ENCODE assay signal across 8 cellular contexts in genomic region chr17:21286771-21287702, GRCh38. TPM values are rescaled to one million over a fixed set of nuclear protein-coding genes. Genes with fewer than 3 reads are reported as not detected.
DNase-seq lines count a peak whose midpoint lies in the region; ATAC-seq and TF ChIP-seq lines count a peak whose summit lies in the region.

No MANE protein-coding gene starts in this region.

- no peak for TF ChIP-seq CTCF in MCF 10A (IDR thresholded peaks at IDR 0.05; ENCODE audit: unreplicated experiment)

- peaks cover 83% of the 10 kb centered on the region for H4K20me1 ChIP-seq in BLaER1

- peak overlapping the region; percentile 100 for H3K4me2 ChIP-seq in BLaER1

- no peak for ATAC-seq in aorta (ENCODE audit: low FRiP score)
- no peak for ATAC-seq in HG03135 (IDR thresholded peaks at IDR 0.05; ENCODE audit: unreplicated experiment)

- POLR2A ChIA-PET in MCF 10A (lab: Yijun Ruan, JAX), result interaction anchor here (0.6 to 4.1 kb wide), 22 partner anchors 7 to 1638 kb away, joined by 3 to 47 read pairs (median 5); partner anchors contain the start of genes ALDH3A2, DHRS7B, NATD1 and TMEM11

- intact Hi-C loops in MCF 10A (cut with micrococcal nuclease), result loop anchor here (2.0 to 5.0 kb wide), 2 partner anchors 75 to 244 kb away; partner anchors contain the start of genes TMEM11 and USP22
- intact Hi-C loops in aorta (cut with DNase I), result loop anchor here in 1 of 2 donors (2.0 to 5.0 kb wide), 2 partner anchors 35 to 244 kb away; partner anchors contain the start of gene USP22

- peak overlapping the region; percentile 86 for H3K4me3 Mint-ChIP-seq in MCF 10A (ENCODE audit: unreplicated experiment)

- peak overlapping the region; percentile 97 for H3K27ac ChIP-seq in BLaER1
- H3K27ac ChIP-seq in muscle layer of duodenum (ENCODE audit: low read length), result peak overlapping the region; percentile 99
- H3K27ac ChIP-seq in aorta (ENCODE audit: low read depth in 1 of 2, low read length in 2 of 2), result peak overlapping the region; percentile 34 to 78

- H3K27me3 Mint-ChIP-seq in MCF 10A (ENCODE audit: insufficient read depth, unreplicated experiment), result no peaks in the 10 kb centered on the region

- H3K4me1 ChIP-seq in BLaER1 (peaks cover 73% of the 10 kb centered on the region), muscle layer of duodenum (ENCODE audit: control insufficient read depth in 1 of 2, insufficient read depth in 2 of 2, low read length in 2 of 2) (peaks cover 27 to 43% of the 10 kb centered on the region in 2 donors), aorta (ENCODE audit: control insufficient read depth in 1 of 2, insufficient read depth in 2 of 2, low read length in 2 of 2) (peaks cover 3 to 8% of the 10 kb centered on the region in 2 donors)

- peaks cover 12% of the 10 kb centered on the region for H3K36me3 ChIP-seq in BLaER1
- peaks cover 4 to 8% of the 10 kb centered on the region in 2 donors for H3K36me3 ChIP-seq in muscle layer of duodenum (ENCODE audit: control insufficient read depth in 1 of 2, insufficient read depth in 2 of 2, low read length in 2 of 2)
- no peaks in the 10 kb centered on the region for H3K36me3 ChIP-seq in aorta (ENCODE audit: control insufficient read depth in 1 of 2, insufficient read depth in 2 of 2, low read length in 1 of 2)

- H3K9ac ChIP-seq in BLaER1, result peak overlapping the region; percentile 88

- H3K4me3 ChIP-seq in BLaER1 (peak overlapping the region; percentile 95), muscle layer of duodenum (ENCODE audit: low read depth in 1 of 2, low read length in 2 of 2) (peak overlapping the region; percentile 96 to 98), aorta (ENCODE audit: low read length in 2 of 2) (peak overlapping the region; percentile 2 to 16)

- H3K36me3 Mint-ChIP-seq in MCF 10A (ENCODE audit: insufficient read depth, unreplicated experiment), result peaks cover 5% of the 10 kb centered on the region

- peaks cover 32% of the 10 kb centered on the region for H3K4me1 Mint-ChIP-seq in MCF 10A (ENCODE audit: insufficient read depth, unreplicated experiment)

- H3K27me3 ChIP-seq in BLaER1 (peaks cover 18% of the 10 kb centered on the region), muscle layer of duodenum (ENCODE audit: low read depth, low read length) (no peaks in the 10 kb centered on the region), aorta (ENCODE audit: control insufficient read depth in 1 of 2, insufficient read depth in 2 of 2, low read length in 1 of 2) (no peaks in the 10 kb centered on the region)

- no peaks in the 10 kb centered on the region for H3K9me3 ChIP-seq in BLaER1
- H3K9me3 ChIP-seq in muscle layer of duodenum (ENCODE audit: control insufficient read depth in 1 of 2, low read length in 2 of 2), result no peaks in the 10 kb centered on the region
- H3K9me3 ChIP-seq in aorta (ENCODE audit: control insufficient read depth, low read length), result no peaks in the 10 kb centered on the region

- BruUV-seq in MCF 10A (replicated peaks; lab: Mats Ljungman, UMichigan), result no TSS peak

- WGBS in aorta, 2 donors, result 42 to 47% methylated on average over 9 of the region's 9 CpGs

- DNase-seq in M059J (ENCODE audit: low read depth), result peak; percentile 41
- peak; percentile 72 for DNase-seq in MCF 10A (ENCODE audit: unreplicated experiment)
- DNase-seq in aorta, result no peak
- no peak for DNase-seq in middle frontal gyrus (ENCODE audit: extremely low spot score, low spot score)
- DNase-seq in NK-92 (lab: John Stamatoyannopoulos, UW; ENCODE audit: unreplicated experiment), result no peak

- H3K27ac Mint-ChIP-seq in MCF 10A (ENCODE audit: low read depth, unreplicated experiment), result peak overlapping the region; percentile 83

- no peaks in the 10 kb centered on the region for H3K9me3 Mint-ChIP-seq in MCF 10A (ENCODE audit: unreplicated experiment)

- CTCF ChIA-PET in MCF 10A (lab: Yijun Ruan, JAX), result interaction anchor here (0.6 to 2.2 kb wide), 13 partner anchors 9 to 1086 kb away, joined by 3 to 11 read pairs (median 3); no protein-coding TSS in a partner anchor

RNA-seq across cellular contexts. Expression of gene MAP2K3, which starts 2.5 kb away (rescaled TPM):
- 20.7 and 23.9 TPM in 2 replicates for total RNA-seq in M059J (2014; rRNA removed; shearing (Covaris generic))
- total RNA-seq in MCF 10A (2022), result 25.7 and 45.2 TPM in 2 replicates
- total RNA-seq in aorta, result 10 to 100 TPM; 58.7 to 82.6 TPM
- 10 to 100 TPM; 21.8 to 41.4 TPM for polyA plus RNA-seq in aorta

RNA-seq across cellular contexts. Expression of gene NATD1, which starts 33.8 kb away (rescaled TPM):
- total RNA-seq in M059J (2014; rRNA removed; shearing (Covaris generic)), result 1.7 and 2.5 TPM in 2 replicates
- 2.3 and 2.5 TPM in 2 replicates for total RNA-seq in MCF 10A (2022)
- 10 to 100 TPM in 1 of 2 donors, 1 to 10 TPM in 1; 7.2 to 13.4 TPM for total RNA-seq in aorta
- 1 to 10 TPM; 3.6 to 6.2 TPM for polyA plus RNA-seq in aorta

Comparison
In these comparisons a context has a peak if more than half of its experiments do, and no peak if none do; other contexts are left out.
1. H3K4me3 ChIP-seq: peak in every context shown above with its lines; median percentile 97 in muscle layer of duodenum; 95 in BLaER1; 9 in aorta.
2. DNase-seq: peak in M059J (single experiment) and MCF 10A (single experiment); none in aorta (0 of 2), middle frontal gyrus (single experiment) and NK-92 (single experiment).
3. Peak in every context shown above with its lines, with median percentiles within 50 percentile points of each other: H3K27ac ChIP-seq.